ENCODE assay signal across 18 cellular contexts in genomic region chr9:116144038-116144437, GRCh38. TPM values are rescaled to one million over a fixed set of nuclear protein-coding genes. Genes with fewer than 3 reads are reported as not detected.
DNase-seq lines count a peak whose midpoint lies in the region; ATAC-seq and TF ChIP-seq lines count a peak whose summit lies in the region.
"Had no signal": no experiment of that assay in that cellular context is flagged by ENCODE, and none has a peak within 500 bp of the region (broad histone marks: within the 10 kb centered on the region; RNA-seq: fewer than 3 reads in every experiment).

No MANE protein-coding gene starts in this region.

- DNase-seq in GM03348 (ENCODE audit: low spot score) (peak; percentile 26), RPMI7951 (ENCODE audit: low read depth) (peak; percentile 43), epithelial cell of esophagus (ENCODE audit: low read depth) (peak; percentile 77), renal cortical epithelial cell (ENCODE audit: low read depth) (peak; percentile 84), activated T-cell treated with anti-CD3 and anti-CD28 coated beads for 4 hours (no peak), NCI-H69 (lab: John Stamatoyannopoulos, UW) (no peak), posterior vena cava (ENCODE audit: low spot score) (no peak)
- DNase-seq in stimulated activated naive CD8-positive, alpha-beta T cell treated with anti-CD3 and anti-CD28 coated beads, Interleukin-15, amount 100 ng/mL, for 72 hours, result no peak
- DNase-seq: activated naive CD4-positive, alpha-beta T cell treated with anti-CD3 and anti-CD28 coated beads for 36 hours; heart left ventricle; KG1; NCI-H1436 treated with DMSO at 0.1 percent for 48 hours; NCI-H524 treated with DMSO at 0.1 percent for 48 hours; ovary; stimulated activated naive B cell treated with anti-CD40 and anti-IgM and Interleukin-4, amounts not matched to agents 10 μg/mL and 1 μg/mL and 100 μg/mL, for 72 hours; T-helper 1 cell had no signal

- peaks cover 0 to 7% of the 10 kb centered on the region in 2 donors for H3K9me3 Mint-ChIP-seq in stimulated activated naive CD8-positive, alpha-beta T cell treated with anti-CD3 and anti-CD28 coated beads, Interleukin-15, amount 100 ng/mL, for 72 hours
- H3K9me3 Mint-ChIP-seq: activated naive CD4-positive, alpha-beta T cell treated with anti-CD3 and anti-CD28 coated beads for 36 hours; central memory CD8-positive, alpha-beta T cell; stimulated activated naive B cell treated with anti-CD40 and anti-IgM and Interleukin-4, amounts not matched to agents 10 μg/mL and 1 μg/mL and 100 μg/mL, for 72 hours had no signal

- H3K4me1 Mint-ChIP-seq in stimulated activated naive CD8-positive, alpha-beta T cell treated with anti-CD3 and anti-CD28 coated beads, Interleukin-15, amount 100 ng/mL, for 72 hours, result no peaks in the 10 kb centered on the region
- H3K4me1 Mint-ChIP-seq: central memory CD8-positive, alpha-beta T cell; stimulated activated naive B cell treated with anti-CD40 and anti-IgM and Interleukin-4, amounts not matched to agents 10 μg/mL and 1 μg/mL and 100 μg/mL, for 72 hours had no signal

- no peak overlapping the region for H3K27ac Mint-ChIP-seq in stimulated activated naive CD8-positive, alpha-beta T cell treated with anti-CD3 and anti-CD28 coated beads, Interleukin-15, amount 100 ng/mL, for 72 hours
- H3K27ac Mint-ChIP-seq: activated naive CD4-positive, alpha-beta T cell treated with anti-CD3 and anti-CD28 coated beads for 36 hours; stimulated activated naive B cell treated with anti-CD40 and anti-IgM and Interleukin-4, amounts not matched to agents 10 μg/mL and 1 μg/mL and 100 μg/mL, for 72 hours had no signal

- no peak for ATAC-seq in stimulated activated naive CD8-positive, alpha-beta T cell treated with anti-CD3 and anti-CD28 coated beads, Interleukin-15, amount 100 ng/mL, for 72 hours
- ATAC-seq: heart left ventricle; stimulated activated naive B cell treated with anti-CD40 and anti-IgM and Interleukin-4, amounts not matched to agents 10 μg/mL and 1 μg/mL and 100 μg/mL, for 72 hours had no signal

- H3K4me3 ChIP-seq in epithelial cell of esophagus (ENCODE audit: low read length), result no peak overlapping the region
- H3K4me3 ChIP-seq: BLaER1 treated with 17β-estradiol and CSF1 and Interleukin-3, amounts not matched to agents 10 nM and 100 nM; heart left ventricle; ovary had no signal

- H3K4me3 Mint-ChIP-seq in stimulated activated naive CD8-positive, alpha-beta T cell treated with anti-CD3 and anti-CD28 coated beads, Interleukin-15, amount 100 ng/mL, for 72 hours, result no peak overlapping the region
- H3K4me3 Mint-ChIP-seq: activated naive CD4-positive, alpha-beta T cell treated with anti-CD3 and anti-CD28 coated beads for 36 hours; central memory CD8-positive, alpha-beta T cell; stimulated activated naive B cell treated with anti-CD40 and anti-IgM and Interleukin-4, amounts not matched to agents 10 μg/mL and 1 μg/mL and 100 μg/mL, for 72 hours had no signal

- peaks cover 13% of the 10 kb centered on the region for H3K27me3 Mint-ChIP-seq in stimulated activated naive CD8-positive, alpha-beta T cell treated with anti-CD3 and anti-CD28 coated beads, Interleukin-15, amount 100 ng/mL, for 72 hours

- intact Hi-C loops in posterior vena cava (cut with DNase I), result no loop called here

- no peak for TF ChIP-seq CTCF in epithelial cell of esophagus (IDR thresholded peaks at IDR 0.05; ENCODE audit: insufficient read depth, low read depth, low read length, missing control alignments)

RNA-seq across cellular contexts. Expression of gene PAPPA, which starts 9.6 kb away (rescaled TPM):
- 0.20 and 0.24 TPM in 2 replicates for total RNA-seq in RPMI7951 (2014; rRNA removed; shearing (Covaris generic))
- 2.5 and 14.6 TPM in 2 replicates for total RNA-seq in renal cortical epithelial cell
- 10 to 100 TPM in 1 of 2 donors, 1 to 10 TPM in 1; 9.9 to 15.3 TPM for total RNA-seq in posterior vena cava
- total RNA-seq: activated naive CD4-positive, alpha-beta T cell treated with anti-CD3 and anti-CD28 coated beads for 36 hours had no signal

Comparison
In these comparisons a context has a peak if more than half of its experiments do, and no peak if none do; other contexts are left out.
1. DNase-seq: peak in GM03348 (single experiment), RPMI7951 (single experiment), epithelial cell of esophagus (single experiment) and renal cortical epithelial cell (single experiment); none in activated T-cell treated with anti-CD3 and anti-CD28 coated beads for 4 hours (single experiment), stimulated activated naive CD8-positive, alpha-beta T cell treated with anti-CD3 and anti-CD28 coated beads, Interleukin-15, amount 100 ng/mL, for 72 hours (0 of 2), NCI-H69 (single experiment) and posterior vena cava (single experiment).